Comparison of ENCODE assay signal across 16 cellular contexts in genomic region chr15:87626835-87627234, GRCh38.
DNase-seq lines count a peak whose midpoint lies in the region; ATAC-seq and TF ChIP-seq lines count a peak whose summit lies in the region.
"Had no signal": no experiment of that assay in that cellular context is flagged by ENCODE, and none has a peak within 500 bp of the region (broad histone marks: within the 10 kb centered on the region; RNA-seq: fewer than 3 reads in every experiment).

No MANE protein-coding gene starts in this region.

- POLR2A ChIA-PET in RWPE1 (lab: Yijun Ruan, JAX; ENCODE audit: low non-redundant PET) = no interaction called here

- H3K27ac ChIP-seq in WERI-Rb-1 (no peak overlapping the region), RWPE1 (no peak overlapping the region)
- H3K27ac ChIP-seq: 22Rv1, A549, BLaER1, GM23248, HL-60 had no signal

- CTCF ChIA-PET in RWPE1 (lab: Yijun Ruan, JAX) = no interaction called here

- ATAC-seq in activated CD4-positive, CD25-positive, alpha-beta regulatory T cell treated with anti-CD3 and anti-CD28 coated beads, Interleukin-2, amount 50 U/mL, for 24 hours = no peak
- ATAC-seq: A549 had no signal

- TF ChIP-seq CTCF in WERI-Rb-1 (IDR thresholded peaks at IDR 0.05; ENCODE audit: low read depth, low read length) (no peak), RWPE1 (conservative IDR thresholded peaks at IDR 0.05; ENCODE audit: low read depth) (no peak)

- DNase-seq in NCI-H1694 treated with DMSO at 0.1 percent for 48 hours (lab: John Stamatoyannopoulos, UW) (peak; percentile 7), NCI-H1694 (lab: John Stamatoyannopoulos, UW) (no peak), DMS 273 (lab: John Stamatoyannopoulos, UW; ENCODE audit: unreplicated experiment) (peak; percentile 58), WERI-Rb-1 (peak; percentile 13), RWPE1 (ENCODE audit: low spot score) (no peak)
- DNase-seq in activated naive CD4-positive, alpha-beta T cell treated with Interleukin-2 at 50 U/mL for 16 hours = no peak
- DNase-seq: AML-193; Calu3; CD4-positive, alpha-beta memory T cell; GM23248 had no signal

- H3K4me3 ChIP-seq in WERI-Rb-1 (ENCODE audit: low read depth, low read length) = no peak overlapping the region
- H3K4me3 ChIP-seq: A549, BLaER1, GM23248, HAP-1 had no signal

- no peaks in the 10 kb centered on the region for H3K36me3 ChIP-seq in WERI-Rb-1
- H3K36me3 ChIP-seq: BLaER1, HAP-1 had no signal

- no peaks in the 10 kb centered on the region for H3K27me3 ChIP-seq in WERI-Rb-1 (ENCODE audit: insufficient read depth, low read depth, severe bottlenecking)
- H3K27me3 ChIP-seq: BLaER1 had no signal

- H3K9me3 ChIP-seq in WERI-Rb-1 (ENCODE audit: severe bottlenecking) = no peaks in the 10 kb centered on the region
- H3K9me3 ChIP-seq: A549, BLaER1 had no signal

Comparison
In these comparisons a context has a peak if more than half of its experiments do, and no peak if none do; other contexts are left out.
1. DNase-seq: peak in NCI-H1694 treated with DMSO at 0.1 percent for 48 hours (single experiment), DMS 273 (single experiment) and WERI-Rb-1 (single experiment); none in NCI-H1694 (single experiment), RWPE1 (single experiment) and activated naive CD4-positive, alpha-beta T cell treated with Interleukin-2 at 50 U/mL for 16 hours (single experiment).